11 cellular contexts compared by ENCODE assay signal in the genomic region with DNA sequence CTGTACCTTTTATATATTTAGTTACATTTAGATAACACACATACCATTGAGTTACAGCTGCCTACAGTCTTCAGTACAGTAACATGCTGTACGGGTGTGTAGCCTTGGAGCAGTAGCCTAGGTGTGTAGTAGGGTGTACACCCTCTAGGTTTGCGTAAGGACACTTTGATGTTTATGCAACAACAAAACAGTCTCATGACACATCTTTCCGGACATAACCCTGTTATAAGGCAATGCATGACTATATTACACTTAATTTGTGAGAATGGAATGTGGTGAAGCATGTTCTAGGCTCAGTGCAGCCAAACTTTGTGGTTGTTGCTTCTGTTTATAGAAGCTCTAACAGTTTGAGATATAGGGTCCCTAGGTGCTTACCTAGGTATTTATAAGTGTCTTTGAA.
"Had no signal": no experiment of that assay in that cellular context is flagged by ENCODE, and none has a peak within 500 bp of the region (broad histone marks: within the 10 kb centered on the region; RNA-seq: fewer than 3 reads in every experiment).

No MANE protein-coding gene starts in this region.

- H3K4me3 ChIP-seq: ascending aorta, esophagus muscularis mucosa, prostate gland, spleen had no signal

- H3K9me3 ChIP-seq: ascending aorta, esophagus muscularis mucosa, prostate gland, spleen had no signal

- H3K4me1 ChIP-seq: ascending aorta, esophagus muscularis mucosa, prostate gland had no signal

- H3K27ac ChIP-seq: ascending aorta, esophagus muscularis mucosa, prostate gland, spleen had no signal

- FAIRE-seq: TTC549 had no signal

- H3K27me3 ChIP-seq: ascending aorta, esophagus muscularis mucosa, spleen had no signal

- ATAC-seq: activated naive CD8-positive, alpha-beta T cell treated with anti-CD3 and anti-CD28 coated beads, Interleukin-2, amount 50 U/mL, for 24 hours; left ventricle myocardium superior; sciatic nerve had no signal

- H3K36me3 ChIP-seq: ascending aorta, esophagus muscularis mucosa, prostate gland, spleen had no signal

- DNase-seq: activated naive CD4-positive, alpha-beta T cell treated with anti-CD3 and anti-CD28 coated beads for 36 hours; activated naive CD8-positive, alpha-beta T cell treated with anti-CD3 and anti-CD28 coated beads, Interleukin-2, amount 50 U/mL, for 24 hours; activated T-cell treated with anti-CD3 and anti-CD28 coated beads for 4 hours; hippocampal formation; left ventricle myocardium superior; spleen had no signal
